1 cellular context compared by ENCODE assay signal in the genomic region with DNA sequence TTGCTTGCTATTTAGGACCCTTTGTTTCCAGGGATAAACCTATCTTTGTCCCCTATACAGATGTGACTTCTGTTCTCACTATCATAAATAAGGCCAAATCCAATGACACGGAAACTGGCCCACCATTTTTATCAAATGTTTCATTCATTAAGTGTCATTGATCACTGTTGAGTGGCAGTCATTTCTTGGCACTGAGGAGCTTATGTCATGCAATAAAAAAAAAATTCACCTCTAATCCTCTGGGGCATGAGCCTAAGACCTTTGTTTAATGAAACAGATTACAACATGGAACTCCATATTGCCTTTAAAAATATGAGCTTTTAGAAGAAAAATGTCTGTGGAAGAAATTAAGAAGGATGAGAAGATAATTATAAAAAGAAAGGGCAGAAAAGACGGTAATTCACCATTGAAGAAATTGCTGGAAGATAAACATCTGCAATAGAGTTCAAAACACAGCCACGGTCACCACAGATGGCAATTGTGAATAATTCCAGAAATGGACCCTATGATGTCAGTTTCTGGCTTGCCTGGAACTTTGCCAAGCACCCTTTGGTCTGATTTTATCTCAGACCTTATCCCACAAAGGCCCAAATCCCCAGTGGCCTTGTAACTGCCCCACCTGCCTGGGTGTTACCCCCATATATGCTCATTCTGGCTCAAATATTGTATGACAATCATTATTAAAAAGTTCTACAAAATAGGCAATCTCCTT.
TF ChIP-seq lines count a peak whose summit lies in the region.

No MANE protein-coding gene starts in this region.

TF ChIP-seq in GM12878, 131 proteins besides CTCF, POLR2A, EP300 and RAD21 (continued from another document):
- TF ChIP-seq, protein P1, sequence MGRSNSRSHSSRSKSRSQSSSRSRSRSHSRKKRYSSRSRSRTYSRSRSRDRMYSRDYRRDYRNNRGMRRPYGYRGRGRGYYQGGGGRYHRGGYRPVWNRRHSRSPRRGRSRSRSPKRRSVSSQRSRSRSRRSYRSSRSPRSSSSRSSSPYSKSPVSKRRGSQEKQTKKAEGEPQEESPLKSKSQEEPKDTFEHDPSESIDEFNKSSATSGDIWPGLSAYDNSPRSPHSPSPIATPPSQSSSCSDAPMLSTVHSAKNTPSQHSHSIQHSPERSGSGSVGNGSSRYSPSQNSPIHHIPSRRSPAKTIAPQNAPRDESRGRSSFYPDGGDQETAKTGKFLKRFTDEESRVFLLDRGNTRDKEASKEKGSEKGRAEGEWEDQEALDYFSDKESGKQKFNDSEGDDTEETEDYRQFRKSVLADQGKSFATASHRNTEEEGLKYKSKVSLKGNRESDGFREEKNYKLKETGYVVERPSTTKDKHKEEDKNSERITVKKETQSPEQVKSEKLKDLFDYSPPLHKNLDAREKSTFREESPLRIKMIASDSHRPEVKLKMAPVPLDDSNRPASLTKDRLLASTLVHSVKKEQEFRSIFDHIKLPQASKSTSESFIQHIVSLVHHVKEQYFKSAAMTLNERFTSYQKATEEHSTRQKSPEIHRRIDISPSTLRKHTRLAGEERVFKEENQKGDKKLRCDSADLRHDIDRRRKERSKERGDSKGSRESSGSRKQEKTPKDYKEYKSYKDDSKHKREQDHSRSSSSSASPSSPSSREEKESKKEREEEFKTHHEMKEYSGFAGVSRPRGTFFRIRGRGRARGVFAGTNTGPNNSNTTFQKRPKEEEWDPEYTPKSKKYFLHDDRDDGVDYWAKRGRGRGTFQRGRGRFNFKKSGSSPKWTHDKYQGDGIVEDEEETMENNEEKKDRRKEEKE (IDR thresholded peaks at IDR 0.05), result no peak
- TF ChIP-seq MEF2A (IDR thresholded peaks at IDR 0.05; ENCODE audit: insufficient read depth, low read depth, low read length), result no peak
- TF ChIP-seq E4F1 (IDR thresholded peaks at IDR 0.05; ENCODE audit: borderline replicate concordance, partially characterized antibody), result no peak
- TF ChIP-seq ZNF207 (IDR thresholded peaks at IDR 0.05; ENCODE audit: borderline replicate concordance), result no peak
- TF ChIP-seq ETV6 (conservative IDR thresholded peaks at IDR 0.05 in 1 of 2, IDR thresholded peaks at IDR 0.05 in 1 of 2; ENCODE audit: borderline replicate concordance in 1 of 2, low read depth in 1 of 2), result no peak
- TF ChIP-seq SP1 (IDR thresholded peaks at IDR 0.05; ENCODE audit: low read depth, low read length), result no peak
